ENCODE assay signal across 16 cellular contexts in genomic region chr10:5553400-5554170, GRCh38. TPM values are rescaled to one million over a fixed set of nuclear protein-coding genes. Genes with fewer than 3 reads are reported as not detected.
DNase-seq lines count a peak whose midpoint lies in the region; ATAC-seq, FAIRE-seq and TF ChIP-seq lines count a peak whose summit lies in the region.
"Had no signal": no experiment of that assay in that cellular context is flagged by ENCODE, and none has a peak within 500 bp of the region (broad histone marks: within the 10 kb centered on the region; RNA-seq: fewer than 3 reads in every experiment).

No MANE protein-coding gene starts in this region.

- CTCF ChIA-PET in endothelial cell of umbilical vein (lab: Charles Lee) = interaction anchor here (0.7 to 1.2 kb wide), 4 partner anchors 40 to 70 kb away, joined by 3 to 12 read pairs (median 6); no protein-coding TSS in a partner anchor

- DNase-seq in cardiac septum (ENCODE audit: low spot score) (peak; percentile 71), right atrium auricular region (ENCODE audit: low spot score) (no peak), endothelial cell of umbilical vein (ENCODE audit: low read depth, low spot score) (no peak), upper lobe of right lung (peak; percentile 31), RCC 7860 (ENCODE audit: low spot score) (no peak), medulla oblongata (ENCODE audit: extremely low spot score) (no peak)
- no peak for DNase-seq in activated T-helper 1 cell treated with anti-CD3 and anti-CD28 coated beads, Interleukin-12 subunit alpha, Interleukin-12 subunit beta, Interleukin-2, Interleukin-4 antibody, amounts not matched to agents 30 ng/mL and 10 ng/mL and 1 ng/mL, durations not matched to agents 14 hours and 24 hours and 36 hours (ENCODE audit: low spot score)
- DNase-seq: activated CD4-positive, alpha-beta T cell treated with anti-CD3 and anti-CD28 coated beads, Interleukin-2, amount 10 ng/mL, durations not matched to agents 24 days and 14 days; occipital lobe; stimulated activated CD4-positive, alpha-beta T cell treated with anti-CD3 and anti-CD28 coated beads, Interleukin-15, amount 100 ng/mL, for 24 hours had no signal

- peak overlapping the region; percentile 57 for H2AFZ ChIP-seq in endothelial cell of umbilical vein (ENCODE audit: low read depth, low read length)

- H4K20me1 ChIP-seq in endothelial cell of umbilical vein (replicated peaks; ENCODE audit: control insufficient read depth, extremely low read depth, insufficient read depth, low read length) = no peaks in the 10 kb centered on the region

- no peaks in the 10 kb centered on the region for H3K9me3 Mint-ChIP-seq in activated T-helper 1 cell treated with anti-CD3 and anti-CD28 coated beads, Interleukin-12 subunit alpha, Interleukin-12 subunit beta, Interleukin-2, Interleukin-4 antibody, amounts not matched to agents 30 ng/mL and 10 ng/mL and 1 ng/mL, durations not matched to agents 14 hours and 24 hours and 36 hours
- H3K9me3 Mint-ChIP-seq: activated CD4-positive, alpha-beta T cell treated with anti-CD3 and anti-CD28 coated beads, Interleukin-2, amount 10 ng/mL, durations not matched to agents 24 days and 14 days; T-helper 1 cell treated with Interleukin-12 subunit alpha and Interleukin-12 subunit beta and Interleukin-4 antibody, amounts not matched to agents 30 μg/mL and 1 μg/mL, for 36 hours had no signal

- H3K27me3 Mint-ChIP-seq in activated T-helper 1 cell treated with anti-CD3 and anti-CD28 coated beads, Interleukin-12 subunit alpha, Interleukin-12 subunit beta, Interleukin-2, Interleukin-4 antibody, amounts not matched to agents 30 ng/mL and 10 ng/mL and 1 ng/mL, durations not matched to agents 14 hours and 24 hours and 36 hours (ENCODE audit: insufficient read depth) = peaks cover 6% of the 10 kb centered on the region

- POLR2A ChIA-PET in endothelial cell of umbilical vein (lab: Charles Lee) = interaction anchor here (1.0 kb wide), 1 partner anchor 107 kb away, joined by 6 read pairs; no protein-coding TSS in a partner anchor

- no peak overlapping the region for H3K27ac Mint-ChIP-seq in activated T-helper 1 cell treated with anti-CD3 and anti-CD28 coated beads, Interleukin-12 subunit alpha, Interleukin-12 subunit beta, Interleukin-2, Interleukin-4 antibody, amounts not matched to agents 30 ng/mL and 10 ng/mL and 1 ng/mL, durations not matched to agents 14 hours and 24 hours and 36 hours
- H3K27ac Mint-ChIP-seq: activated CD4-positive, alpha-beta T cell treated with anti-CD3 and anti-CD28 coated beads, Interleukin-2, amount 10 ng/mL, durations not matched to agents 24 days and 14 days; T-helper 1 cell treated with Interleukin-12 subunit alpha and Interleukin-12 subunit beta and Interleukin-4 antibody, amounts not matched to agents 30 μg/mL and 1 μg/mL, for 36 hours had no signal

- H3K4me1 ChIP-seq in right atrium auricular region (peaks cover 0 to 14% of the 10 kb centered on the region in 2 donors), endothelial cell of umbilical vein (ENCODE audit: control insufficient read depth, extremely low read depth, insufficient read depth, low read length) (peaks cover 29% of the 10 kb centered on the region), muscle layer of colon (ENCODE audit: insufficient read depth, low read length) (peaks cover 33% of the 10 kb centered on the region), upper lobe of right lung (peaks cover 14% of the 10 kb centered on the region)

- TF ChIP-seq CTCF in right atrium auricular region (IDR thresholded peaks at IDR 0.05) = no peak
- TF ChIP-seq CTCF in endothelial cell of umbilical vein (IDR thresholded peaks at IDR 0.05; ENCODE audit: extremely low read depth in 1 of 2, insufficient read depth in 1 of 2, low read depth in 1 of 2, low read length in 2 of 2) = no peak
- TF ChIP-seq CTCF in upper lobe of right lung (IDR thresholded peaks at IDR 0.05) = no peak

- no peak for TF ChIP-seq POLR2A in endothelial cell of umbilical vein (IDR thresholded peaks at IDR 0.05; ENCODE audit: low read depth, low read length)

- peaks cover 28% of the 10 kb centered on the region for H3K4me1 Mint-ChIP-seq in activated T-helper 1 cell treated with anti-CD3 and anti-CD28 coated beads, Interleukin-12 subunit alpha, Interleukin-12 subunit beta, Interleukin-2, Interleukin-4 antibody, amounts not matched to agents 30 ng/mL and 10 ng/mL and 1 ng/mL, durations not matched to agents 14 hours and 24 hours and 36 hours (ENCODE audit: low read depth)

- no peaks in the 10 kb centered on the region for H3K27me3 ChIP-seq in right atrium auricular region
- no peaks in the 10 kb centered on the region for H3K27me3 ChIP-seq in endothelial cell of umbilical vein (ENCODE audit: control insufficient read depth in 2 of 2, insufficient read depth in 2 of 2, low read length in 2 of 2)
- H3K27me3 ChIP-seq in muscle layer of colon (ENCODE audit: control insufficient read depth in 1 of 2, insufficient read depth in 2 of 2, low read length in 2 of 2) = no peaks in the 10 kb centered on the region
- no peaks in the 10 kb centered on the region for H3K27me3 ChIP-seq in upper lobe of right lung
- H3K27me3 ChIP-seq: Peyer's patch, thyroid gland had no signal

- ATAC-seq in upper lobe of right lung = no peak

- H3K36me3 Mint-ChIP-seq in activated T-helper 1 cell treated with anti-CD3 and anti-CD28 coated beads, Interleukin-12 subunit alpha, Interleukin-12 subunit beta, Interleukin-2, Interleukin-4 antibody, amounts not matched to agents 30 ng/mL and 10 ng/mL and 1 ng/mL, durations not matched to agents 14 hours and 24 hours and 36 hours (ENCODE audit: low read depth) = no peaks in the 10 kb centered on the region

- H3K9me1 ChIP-seq in endothelial cell of umbilical vein (replicated peaks; ENCODE audit: control insufficient read depth, extremely low read depth, insufficient read depth, low read length) = no peaks in the 10 kb centered on the region

- H3K4me3 ChIP-seq in right atrium auricular region (no peak overlapping the region), endothelial cell of umbilical vein (replicated peaks in 1 of 3; ENCODE audit: insufficient read depth in 1 of 3, low read depth in 1 of 3, low read length in 3 of 3) (no peak overlapping the region), muscle layer of colon (ENCODE audit: low read depth in 1 of 2, low read length in 2 of 2) (no peak overlapping the region), upper lobe of right lung (no peak overlapping the region)
- H3K4me3 ChIP-seq: Peyer's patch, thyroid gland had no signal

- dilution Hi-C loops in endothelial cell of umbilical vein (cut with MboI; ENCODE audit: extremely low pct_ligation_motif_present, low sequenced_read_pairs) = no loop called here

- no peaks in the 10 kb centered on the region for H3K36me3 ChIP-seq in right atrium auricular region
- H3K36me3 ChIP-seq in endothelial cell of umbilical vein (ENCODE audit: control insufficient read depth in 2 of 2, extremely low read depth in 1 of 2, insufficient read depth in 2 of 2, low read length in 2 of 2) = no peaks in the 10 kb centered on the region
- H3K36me3 ChIP-seq in muscle layer of colon (ENCODE audit: insufficient read depth, low read length) = no peaks in the 10 kb centered on the region
- no peaks in the 10 kb centered on the region for H3K36me3 ChIP-seq in upper lobe of right lung
- H3K36me3 ChIP-seq: Peyer's patch, thyroid gland had no signal

- intact Hi-C loops in cardiac septum (cut with DNase I) = no loop called here
- intact Hi-C loops in endothelial cell of umbilical vein (cut with micrococcal nuclease) = no loop called here
- intact Hi-C loops in upper lobe of right lung (cut with DNase I) = no loop called here
- intact Hi-C loops in activated T-helper 1 cell treated with anti-CD3 and anti-CD28 coated beads, Interleukin-12 subunit alpha, Interleukin-12 subunit beta, Interleukin-2, Interleukin-4 antibody, amounts not matched to agents 30 ng/mL and 10 ng/mL and 1 ng/mL, durations not matched to agents 14 hours and 24 hours and 36 hours (cut with micrococcal nuclease) = loop anchor here (5.0 kb wide), 1 partner anchor 74 kb away; no protein-coding TSS in a partner anchor

- H3K9ac ChIP-seq in endothelial cell of umbilical vein (replicated peaks; ENCODE audit: extremely low read depth, insufficient read depth, low read length) (no peak overlapping the region), muscle layer of colon (ENCODE audit: low read length) (no peak overlapping the region)

- H3K4me3 Mint-ChIP-seq in activated T-helper 1 cell treated with anti-CD3 and anti-CD28 coated beads, Interleukin-12 subunit alpha, Interleukin-12 subunit beta, Interleukin-2, Interleukin-4 antibody, amounts not matched to agents 30 ng/mL and 10 ng/mL and 1 ng/mL, durations not matched to agents 14 hours and 24 hours and 36 hours = no peak overlapping the region
- H3K4me3 Mint-ChIP-seq: T-helper 1 cell treated with Interleukin-12 subunit alpha and Interleukin-12 subunit beta and Interleukin-4 antibody, amounts not matched to agents 30 μg/mL and 1 μg/mL, for 36 hours had no signal

- H3K4me2 ChIP-seq in endothelial cell of umbilical vein (ENCODE audit: insufficient read depth, low read length) = peak overlapping the region; percentile 33

- H3K9me3 ChIP-seq in right atrium auricular region (no peaks in the 10 kb centered on the region), endothelial cell of umbilical vein (replicated peaks; ENCODE audit: control insufficient read depth, insufficient read depth, low read length) (no peaks in the 10 kb centered on the region), muscle layer of colon (ENCODE audit: low read length) (no peaks in the 10 kb centered on the region), upper lobe of right lung (no peaks in the 10 kb centered on the region)
- H3K9me3 ChIP-seq: Peyer's patch, thyroid gland had no signal

- BruUV-seq in endothelial cell of umbilical vein (replicated peaks; lab: Mats Ljungman, UMichigan) = no TSS peak

- no peak overlapping the region for H3K27ac ChIP-seq in right atrium auricular region
- H3K27ac ChIP-seq in endothelial cell of umbilical vein (ENCODE audit: insufficient read depth, low read depth, low read length) = peak overlapping the region; percentile 28
- H3K27ac ChIP-seq in muscle layer of colon (ENCODE audit: low read depth, low read length) = peak overlapping the region; percentile 41
- H3K27ac ChIP-seq in upper lobe of right lung = no peak overlapping the region
- H3K27ac ChIP-seq: thyroid gland had no signal

- H3K79me2 ChIP-seq in endothelial cell of umbilical vein (ENCODE audit: control insufficient read depth, insufficient read depth, low read length) = no peaks in the 10 kb centered on the region

- FAIRE-seq in endothelial cell of umbilical vein (lab: Jason Lieb, UNC) (no peak), RCC 7860 (lab: Jason Lieb, UNC) (no peak)

RNA-seq across cellular contexts. Expression of gene CALML3, which starts 28.8 kb away (rescaled TPM):
- not detected for total RNA-seq in cardiac septum
- not detected for total RNA-seq in right atrium auricular region
- not detected in 2 replicates for total RNA-seq in endothelial cell of umbilical vein
- not detected in 2 replicates for polyA plus RNA-seq in endothelial cell of umbilical vein
- polyA plus RNA-seq in endothelial cell of umbilical vein (2011; cell fraction: cytosol; rRNA removed) = not detected in 2 replicates
- not detected in 2 replicates for polyA plus RNA-seq in endothelial cell of umbilical vein (2011; cell fraction: nucleus; rRNA removed)
- polyA plus RNA-seq in endothelial cell of umbilical vein (2012) = not detected in 2 replicates
- not detected in 2 replicates for polyA minus RNA-seq in endothelial cell of umbilical vein
- polyA minus RNA-seq in endothelial cell of umbilical vein (2011; cell fraction: cytosol; rRNA and poly(A)+ RNA removed) = not detected
- not detected in 2 replicates for polyA minus RNA-seq in endothelial cell of umbilical vein (2011; cell fraction: nucleus; rRNA and poly(A)+ RNA removed)
- total RNA-seq in upper lobe of right lung = not detected
- total RNA-seq in activated T-helper 1 cell treated with anti-CD3 and anti-CD28 coated beads, Interleukin-12 subunit alpha, Interleukin-12 subunit beta, Interleukin-2, Interleukin-4 antibody, amounts not matched to agents 30 ng/mL and 10 ng/mL and 1 ng/mL, durations not matched to agents 14 hours and 24 hours and 36 hours = not detected in 2 replicates
- total RNA-seq: activated CD4-positive, alpha-beta T cell treated with anti-CD3 and anti-CD28 coated beads, Interleukin-2, amount 10 ng/mL, durations not matched to agents 24 days and 14 days; liver; NCI-H460; occipital lobe; Peyer's patch had no signal
- polyA plus RNA-seq: liver had no signal

RNA-seq across cellular contexts. Expression of gene CALML5, which starts 54.2 kb away (rescaled TPM):
- total RNA-seq in cardiac septum (not detected), right atrium auricular region (not detected), endothelial cell of umbilical vein (not detected in 2 replicates), upper lobe of right lung (not detected)
- not detected in 2 replicates for polyA plus RNA-seq in endothelial cell of umbilical vein
- not detected in 2 replicates for polyA plus RNA-seq in endothelial cell of umbilical vein (2011; cell fraction: cytosol; rRNA removed)
- not detected in 2 replicates for polyA plus RNA-seq in endothelial cell of umbilical vein (2011; cell fraction: nucleus; rRNA removed)
- not detected in 2 replicates for polyA plus RNA-seq in endothelial cell of umbilical vein (2012)
- polyA minus RNA-seq in endothelial cell of umbilical vein = not detected in 2 replicates
- not detected for polyA minus RNA-seq in endothelial cell of umbilical vein (2011; cell fraction: cytosol; rRNA and poly(A)+ RNA removed)
- not detected in 2 replicates for polyA minus RNA-seq in endothelial cell of umbilical vein (2011; cell fraction: nucleus; rRNA and poly(A)+ RNA removed)
- not detected in 2 replicates for total RNA-seq in activated T-helper 1 cell treated with anti-CD3 and anti-CD28 coated beads, Interleukin-12 subunit alpha, Interleukin-12 subunit beta, Interleukin-2, Interleukin-4 antibody, amounts not matched to agents 30 ng/mL and 10 ng/mL and 1 ng/mL, durations not matched to agents 14 hours and 24 hours and 36 hours
- total RNA-seq: activated CD4-positive, alpha-beta T cell treated with anti-CD3 and anti-CD28 coated beads, Interleukin-2, amount 10 ng/mL, durations not matched to agents 24 days and 14 days; liver; NCI-H460; occipital lobe; Peyer's patch; thyroid gland had no signal
- polyA plus RNA-seq: liver had no signal

Comparison
In these comparisons a context has a peak if more than half of its experiments do, and no peak if none do; other contexts are left out.
1. DNase-seq: peak in cardiac septum (single experiment) and upper lobe of right lung (single experiment); none in right atrium auricular region (single experiment), endothelial cell of umbilical vein (single experiment), RCC 7860 (single experiment), medulla oblongata (single experiment) and activated T-helper 1 cell treated with anti-CD3 and anti-CD28 coated beads, Interleukin-12 subunit alpha, Interleukin-12 subunit beta, Interleukin-2, Interleukin-4 antibody, amounts not matched to agents 30 ng/mL and 10 ng/mL and 1 ng/mL, durations not matched to agents 14 hours and 24 hours and 36 hours (single experiment).
2. H3K27ac ChIP-seq: peak in endothelial cell of umbilical vein (single experiment) and muscle layer of colon (single experiment); none in right atrium auricular region (0 of 2) and upper lobe of right lung (single experiment).